15 cellular contexts compared by ENCODE assay signal in genomic region chr2:20536619-20537422, GRCh38.
DNase-seq lines count a peak whose midpoint lies in the region; ATAC-seq lines count a peak whose summit lies in the region.
"Had no signal": no experiment of that assay in that cellular context is flagged by ENCODE, and none has a peak within 500 bp of the region (broad histone marks: within the 10 kb centered on the region; RNA-seq: fewer than 3 reads in every experiment).

No MANE protein-coding gene starts in this region.

- no peak overlapping the region for H3K4me3 Mint-ChIP-seq in activated CD4-positive, alpha-beta T cell treated with anti-CD3 and anti-CD28 coated beads for 36 hours
- H3K4me3 Mint-ChIP-seq in stimulated activated effector memory CD8-positive, alpha-beta T cell treated with anti-CD3 and anti-CD28 coated beads, Interleukin-12 subunit alpha, Interleukin-12 subunit beta, amount 100 ng/mL, for 72 hours, result no peak overlapping the region
- H3K4me3 Mint-ChIP-seq: activated naive CD4-positive, alpha-beta T cell treated with anti-CD3 and anti-CD28 coated beads, Interleukin-2, amount 10 ng/mL, durations not matched to agents 7 days and 5 days had no signal

- no peaks in the 10 kb centered on the region for H3K9me3 Mint-ChIP-seq in activated CD4-positive, alpha-beta T cell treated with anti-CD3 and anti-CD28 coated beads for 36 hours (ENCODE audit: low read depth)
- no peaks in the 10 kb centered on the region for H3K9me3 Mint-ChIP-seq in stimulated activated effector memory CD8-positive, alpha-beta T cell treated with anti-CD3 and anti-CD28 coated beads, Interleukin-12 subunit alpha, Interleukin-12 subunit beta, amount 100 ng/mL, for 72 hours
- H3K9me3 Mint-ChIP-seq: activated naive CD4-positive, alpha-beta T cell treated with anti-CD3 and anti-CD28 coated beads, Interleukin-2, amount 10 ng/mL, durations not matched to agents 7 days and 5 days had no signal

- no peaks in the 10 kb centered on the region for H3K27me3 Mint-ChIP-seq in activated CD4-positive, alpha-beta T cell treated with anti-CD3 and anti-CD28 coated beads for 36 hours

- H3K36me3 ChIP-seq in H7 (replicated peaks; ENCODE audit: control insufficient read depth, insufficient read depth, low read length), result no peaks in the 10 kb centered on the region

- H3K4me3 ChIP-seq in H7 (ENCODE audit: insufficient read depth, low read depth, low read length), result no peak overlapping the region
- H3K4me3 ChIP-seq: skin epidermis had no signal

- H3K27ac Mint-ChIP-seq in activated CD4-positive, alpha-beta T cell treated with anti-CD3 and anti-CD28 coated beads for 36 hours, result no peak overlapping the region
- no peak overlapping the region for H3K27ac Mint-ChIP-seq in stimulated activated effector memory CD8-positive, alpha-beta T cell treated with anti-CD3 and anti-CD28 coated beads, Interleukin-12 subunit alpha, Interleukin-12 subunit beta, amount 100 ng/mL, for 72 hours
- H3K27ac Mint-ChIP-seq: activated naive CD4-positive, alpha-beta T cell treated with anti-CD3 and anti-CD28 coated beads, Interleukin-2, amount 10 ng/mL, durations not matched to agents 7 days and 5 days had no signal

- H3K27ac ChIP-seq in cingulate gyrus (ENCODE audit: low read depth, low read length), result peak overlapping the region; percentile 47
- peak overlapping the region; percentile 5 for H3K27ac ChIP-seq in substantia nigra (ENCODE audit: low read depth, low read length, poor library complexity, severe bottlenecking)

- intact Hi-C loops in activated CD4-positive, alpha-beta T cell treated with anti-CD3 and anti-CD28 coated beads for 36 hours (cut with DNase I, micrococcal nuclease), result no loop called here

- no peak for ATAC-seq in activated CD4-positive, alpha-beta T cell treated with anti-CD3 and anti-CD28 coated beads for 36 hours
- no peak for ATAC-seq in HG03139 (IDR thresholded peaks at IDR 0.05; ENCODE audit: unreplicated experiment)
- no peak for ATAC-seq in stimulated activated effector memory CD8-positive, alpha-beta T cell treated with anti-CD3 and anti-CD28 coated beads, Interleukin-12 subunit alpha, Interleukin-12 subunit beta, amount 100 ng/mL, for 72 hours
- ATAC-seq: activated CD4-positive, CD25-positive, alpha-beta regulatory T cell treated with anti-CD3 and anti-CD28 coated beads, Interleukin-2, amount 50 U/mL, for 24 hours; stimulated activated naive CD8-positive, alpha-beta T cell treated with anti-CD3 and anti-CD28 coated beads, Interleukin-15, Interleukin-2, amounts not matched to agents 100 U/mL and 50 U/mL, for 24 hours had no signal

- DNase-seq in H7, result peak; percentile 57
- DNase-seq in midbrain (lab: John Stamatoyannopoulos, UW), result peak; percentile 78
- peak in 27 of 49 donors; percentile 23 to 85 (median 60) for DNase-seq in substantia nigra (lab: John Stamatoyannopoulos, UW)
- DNase-seq in DMS53 treated with DMSO at 0.1 percent for 48 hours (lab: John Stamatoyannopoulos, UW; ENCODE audit: unreplicated experiment), result no peak
- DNase-seq in activated CD4-positive, alpha-beta T cell treated with anti-CD3 and anti-CD28 coated beads for 36 hours, result no peak
- no peak for DNase-seq in stimulated activated effector memory CD8-positive, alpha-beta T cell treated with anti-CD3 and anti-CD28 coated beads, Interleukin-12 subunit alpha, Interleukin-12 subunit beta, amount 100 ng/mL, for 72 hours (ENCODE audit: low spot score in 2 of 2)
- DNase-seq: activated CD8-positive, alpha-beta memory T cell treated with anti-CD3 and anti-CD28 coated beads, Interleukin-2, amount 50 U/mL, for 48 hours; activated naive CD4-positive, alpha-beta T cell treated with anti-CD3 and anti-CD28 coated beads, Interleukin-2, amount 10 ng/mL, durations not matched to agents 7 days and 5 days; Kasumi-1; SIG-M5; stimulated activated naive CD8-positive, alpha-beta T cell treated with anti-CD3 and anti-CD28 coated beads, Interleukin-15, Interleukin-2, amounts not matched to agents 100 U/mL and 50 U/mL, for 24 hours had no signal

- H3K27me3 ChIP-seq in H7 (ENCODE audit: control insufficient read depth, insufficient read depth, low read length), result no peaks in the 10 kb centered on the region; the same call in 1 of the 2 replicates

- CTCF ChIA-PET in activated CD4-positive, alpha-beta T cell treated with anti-CD3 and anti-CD28 coated beads for 36 hours (lab: Charles Lee), result interaction anchor here (0.5 to 0.9 kb wide), 3 partner anchors 19 to 121 kb away, joined by 3 read pairs; no protein-coding TSS in a partner anchor

- POLR2A ChIA-PET in activated CD4-positive, alpha-beta T cell treated with anti-CD3 and anti-CD28 coated beads for 36 hours (lab: Charles Lee), result interaction anchor here (0.6 kb wide), 1 partner anchor 170 kb away, joined by 3 read pairs; no protein-coding TSS in a partner anchor

- no peaks in the 10 kb centered on the region for H3K36me3 Mint-ChIP-seq in activated CD4-positive, alpha-beta T cell treated with anti-CD3 and anti-CD28 coated beads for 36 hours (ENCODE audit: low read depth)
- no peaks in the 10 kb centered on the region for H3K36me3 Mint-ChIP-seq in stimulated activated effector memory CD8-positive, alpha-beta T cell treated with anti-CD3 and anti-CD28 coated beads, Interleukin-12 subunit alpha, Interleukin-12 subunit beta, amount 100 ng/mL, for 72 hours
- H3K36me3 Mint-ChIP-seq: activated naive CD4-positive, alpha-beta T cell treated with anti-CD3 and anti-CD28 coated beads, Interleukin-2, amount 10 ng/mL, durations not matched to agents 7 days and 5 days had no signal

- no peaks in the 10 kb centered on the region for H3K4me1 Mint-ChIP-seq in activated CD4-positive, alpha-beta T cell treated with anti-CD3 and anti-CD28 coated beads for 36 hours
- peaks cover 19% of the 10 kb centered on the region for H3K4me1 Mint-ChIP-seq in stimulated activated effector memory CD8-positive, alpha-beta T cell treated with anti-CD3 and anti-CD28 coated beads, Interleukin-12 subunit alpha, Interleukin-12 subunit beta, amount 100 ng/mL, for 72 hours
- H3K4me1 Mint-ChIP-seq: activated naive CD4-positive, alpha-beta T cell treated with anti-CD3 and anti-CD28 coated beads, Interleukin-2, amount 10 ng/mL, durations not matched to agents 7 days and 5 days had no signal

Comparison
In these comparisons a context has a peak if more than half of its experiments do, and no peak if none do; other contexts are left out.
1. DNase-seq: peak in H7 (single experiment), midbrain (single experiment) and substantia nigra (27 of 49); none in DMS53 treated with DMSO at 0.1 percent for 48 hours (single experiment), activated CD4-positive, alpha-beta T cell treated with anti-CD3 and anti-CD28 coated beads for 36 hours (single experiment) and stimulated activated effector memory CD8-positive, alpha-beta T cell treated with anti-CD3 and anti-CD28 coated beads, Interleukin-12 subunit alpha, Interleukin-12 subunit beta, amount 100 ng/mL, for 72 hours (0 of 2).